In genomic region chr18:35019929-35020328, GRCh38 we compare ENCODE assay signal across 26 cellular contexts. TPM values are rescaled to one million over a fixed set of nuclear protein-coding genes. Genes with fewer than 3 reads are reported as not detected.
A peak's percentile ranks its signal among the peaks of the same experiment; 100 is the strongest.
DNase-seq lines count a peak whose midpoint lies in the region; ATAC-seq, FAIRE-seq and TF ChIP-seq lines count a peak whose summit lies in the region.
"Had no signal": no experiment of that assay in that cellular context is flagged by ENCODE, and none has a peak within 500 bp of the region (broad histone marks: within the 10 kb centered on the region; RNA-seq: fewer than 3 reads in every experiment).

No MANE protein-coding gene starts in this region.

- TF ChIP-seq CTCF in D721Med (IDR thresholded peaks at IDR 0.05; ENCODE audit: insufficient read depth, missing control alignments) (no peak), endothelial cell of umbilical vein (IDR thresholded peaks at IDR 0.05; ENCODE audit: extremely low read depth in 1 of 2, insufficient read depth in 1 of 2, low read depth in 1 of 2, low read length in 2 of 2) (no peak)
- no peak for TF ChIP-seq CTCF in activated CD8-positive, alpha-beta T cell treated with anti-CD3 and anti-CD28 coated beads for 36 hours (IDR thresholded peaks at IDR 0.05)

- H3K9me3 Mint-ChIP-seq in activated CD8-positive, alpha-beta T cell treated with anti-CD3 and anti-CD28 coated beads for 36 hours, result no peaks in the 10 kb centered on the region
- H3K9me3 Mint-ChIP-seq: CD4-positive, alpha-beta T cell had no signal

- H3K27me3 ChIP-seq in endothelial cell of umbilical vein (ENCODE audit: control insufficient read depth in 2 of 2, insufficient read depth in 2 of 2, low read length in 2 of 2), result no peaks in the 10 kb centered on the region
- H3K27me3 ChIP-seq: BLaER1 had no signal

- POLR2A ChIA-PET in endothelial cell of umbilical vein (lab: Charles Lee), result no interaction called here
- POLR2A ChIA-PET in activated CD8-positive, alpha-beta T cell treated with anti-CD3 and anti-CD28 coated beads for 36 hours (lab: Charles Lee), result no interaction called here

- no peaks in the 10 kb centered on the region for H3K79me2 ChIP-seq in endothelial cell of umbilical vein (ENCODE audit: control insufficient read depth, insufficient read depth, low read length)

- no peak for DNase-seq in D721Med (ENCODE audit: insufficient read length, low spot score)
- DNase-seq in endothelial cell of umbilical vein (ENCODE audit: low read depth, low spot score), result peak; percentile 33
- peak; percentile 72 for DNase-seq in non-pigmented ciliary epithelial cell (ENCODE audit: low read depth)
- no peak for DNase-seq in activated CD8-positive, alpha-beta T cell treated with anti-CD3 and anti-CD28 coated beads for 36 hours
- no peak for DNase-seq in cerebellar cortex (ENCODE audit: low spot score)
- DNase-seq in GF-D8 (lab: John Stamatoyannopoulos, UW), result no peak
- DNase-seq: ACHN; CD4-positive, alpha-beta T cell; COR-L47; DMS 273 treated with DMSO at 0.1 percent for 48 hours; H7; NCI-H1092; NCI-H1436 treated with DMSO at 0.1 percent for 48 hours; NCI-H1930; NCI-H226; NCI-H510A treated with DMSO at 0.1 percent for 48 hours; NCI-H774; NK-92 treated with Interleukin-12 subunit alpha and Interleukin-12 subunit beta, amount 100 ng/mL, for 24 hours; SIG-M5 had no signal

- H3K4me1 Mint-ChIP-seq in activated CD8-positive, alpha-beta T cell treated with anti-CD3 and anti-CD28 coated beads for 36 hours (ENCODE audit: low read depth), result no peaks in the 10 kb centered on the region

- H3K27ac ChIP-seq in endothelial cell of umbilical vein (ENCODE audit: insufficient read depth, low read depth, low read length), result no peak overlapping the region
- H3K27ac ChIP-seq: 22Rv1, BLaER1 had no signal

- peaks cover 9% of the 10 kb centered on the region for H3K4me1 ChIP-seq in endothelial cell of umbilical vein (ENCODE audit: control insufficient read depth, extremely low read depth, insufficient read depth, low read length)

- H3K9me3 ChIP-seq in endothelial cell of umbilical vein (replicated peaks; ENCODE audit: control insufficient read depth, insufficient read depth, low read length), result no peaks in the 10 kb centered on the region
- H3K9me3 ChIP-seq: BLaER1 had no signal

- H3K9me1 ChIP-seq in endothelial cell of umbilical vein (replicated peaks; ENCODE audit: control insufficient read depth, extremely low read depth, insufficient read depth, low read length), result no peaks in the 10 kb centered on the region

- H3K9ac ChIP-seq in endothelial cell of umbilical vein (replicated peaks; ENCODE audit: extremely low read depth, insufficient read depth, low read length), result no peak overlapping the region
- H3K9ac ChIP-seq: BLaER1 had no signal

- ATAC-seq in SK-N-SH treated with all-trans-retinoic acid at 6 μM for 48 hours, result peak; percentile 57
- no peak for ATAC-seq in GM18861 (IDR thresholded peaks at IDR 0.05; ENCODE audit: unreplicated experiment)
- ATAC-seq in activated CD8-positive, alpha-beta T cell treated with anti-CD3 and anti-CD28 coated beads for 36 hours, result no peak
- ATAC-seq: K562, Panc1 had no signal

- no TSS peak for BruUV-seq in endothelial cell of umbilical vein (replicated peaks; lab: Mats Ljungman, UMichigan)

- H3K36me3 Mint-ChIP-seq in activated CD8-positive, alpha-beta T cell treated with anti-CD3 and anti-CD28 coated beads for 36 hours (ENCODE audit: low read depth), result no peaks in the 10 kb centered on the region

- H3K4me3 ChIP-seq in endothelial cell of umbilical vein (replicated peaks in 1 of 3; ENCODE audit: insufficient read depth in 1 of 3, low read depth in 1 of 3, low read length in 3 of 3), result no peak overlapping the region
- H3K4me3 ChIP-seq: BLaER1, K562 had no signal

- no peak overlapping the region for H3K4me3 Mint-ChIP-seq in activated CD8-positive, alpha-beta T cell treated with anti-CD3 and anti-CD28 coated beads for 36 hours
- H3K4me3 Mint-ChIP-seq: CD4-positive, alpha-beta T cell had no signal

- CTCF ChIA-PET in endothelial cell of umbilical vein (lab: Charles Lee), result interaction anchor here (0.8 to 2.4 kb wide), 5 partner anchors 10 to 123 kb away, joined by 3 to 12 read pairs (median 4); no protein-coding TSS in a partner anchor
- CTCF ChIA-PET in activated CD8-positive, alpha-beta T cell treated with anti-CD3 and anti-CD28 coated beads for 36 hours (lab: Charles Lee), result interaction anchor here (1.1 to 1.9 kb wide), 5 partner anchors 10 to 125 kb away, joined by 3 to 8 read pairs (median 5); no protein-coding TSS in a partner anchor

- H3K27ac Mint-ChIP-seq in activated CD8-positive, alpha-beta T cell treated with anti-CD3 and anti-CD28 coated beads for 36 hours, result no peak overlapping the region
- H3K27ac Mint-ChIP-seq: CD4-positive, alpha-beta T cell had no signal

- intact Hi-C loops in endothelial cell of umbilical vein (cut with micrococcal nuclease), result no loop called here
- intact Hi-C loops in activated CD8-positive, alpha-beta T cell treated with anti-CD3 and anti-CD28 coated beads for 36 hours (cut with micrococcal nuclease), result no loop called here

- no peaks in the 10 kb centered on the region for H3K36me3 ChIP-seq in endothelial cell of umbilical vein (ENCODE audit: control insufficient read depth in 2 of 2, extremely low read depth in 1 of 2, insufficient read depth in 2 of 2, low read length in 2 of 2)
- H3K36me3 ChIP-seq: BLaER1 had no signal

- dilution Hi-C loops in endothelial cell of umbilical vein (cut with MboI; ENCODE audit: extremely low pct_ligation_motif_present, low sequenced_read_pairs), result no loop called here

- no peaks in the 10 kb centered on the region for H4K20me1 ChIP-seq in endothelial cell of umbilical vein (replicated peaks; ENCODE audit: control insufficient read depth, extremely low read depth, insufficient read depth, low read length)
- H4K20me1 ChIP-seq: BLaER1 had no signal

- FAIRE-seq in D721Med (lab: Jason Lieb, UNC) (peak; percentile 79), endothelial cell of umbilical vein (lab: Jason Lieb, UNC) (no peak)
- FAIRE-seq: G401.6, K562 had no signal

- TF ChIP-seq POLR2A in endothelial cell of umbilical vein (IDR thresholded peaks at IDR 0.05; ENCODE audit: low read depth, low read length), result no peak

- H3K4me2 ChIP-seq in endothelial cell of umbilical vein (ENCODE audit: insufficient read depth, low read length), result peak overlapping the region; percentile 55
- H3K4me2 ChIP-seq: BLaER1 had no signal

- H2AFZ ChIP-seq in endothelial cell of umbilical vein (ENCODE audit: low read depth, low read length), result no peak overlapping the region

- peaks cover 2% of the 10 kb centered on the region for H3K27me3 Mint-ChIP-seq in activated CD8-positive, alpha-beta T cell treated with anti-CD3 and anti-CD28 coated beads for 36 hours

TF ChIP-seq in SK-N-SH treated with all-trans-retinoic acid at 6 μM for 48 hours, 23 proteins besides CTCF, POLR2A, EP300 and RAD21:
- no peak for TF ChIP-seq RARB (CRISPR knock-in tag; IDR thresholded peaks at IDR 0.05)
- TF ChIP-seq POU6F1 (CRISPR knock-in tag; IDR thresholded peaks at IDR 0.05; ENCODE audit: borderline replicate concordance, low read depth), result no peak
- peak; percentile 20; the same call in 1 of the 2 replicates for TF ChIP-seq ISL1 (CRISPR knock-in tag; IDR thresholded peaks at IDR 0.05)
- no peak for TF ChIP-seq PPARA (CRISPR knock-in tag; IDR thresholded peaks at IDR 0.05; ENCODE audit: borderline replicate concordance)
- TF ChIP-seq ZC3H10 (CRISPR knock-in tag; IDR thresholded peaks at IDR 0.05), result no peak

TF ChIP-seq in endothelial cell of umbilical vein, 7 proteins besides CTCF, POLR2A, EP300 and RAD21:
- peak; percentile 84 for TF ChIP-seq GATA2 (IDR thresholded peaks at IDR 0.05; ENCODE audit: insufficient read depth, insufficient read length, low read depth, low read length)
- TF ChIP-seq MAX (IDR thresholded peaks at IDR 0.05; ENCODE audit: insufficient read depth, insufficient read length), result no peak
- no peak for TF ChIP-seq EZH2 (IDR thresholded peaks at IDR 0.05; ENCODE audit: borderline replicate concordance, low read depth, low read length, severe bottlenecking)
- no peak for TF ChIP-seq MYC (IDR thresholded peaks at IDR 0.05; ENCODE audit: low read depth, low read length)
- no peak for TF ChIP-seq POLR2AphosphoS5 (IDR thresholded peaks at IDR 0.05; ENCODE audit: insufficient read depth, low read depth, low read length)
- peak; percentile 51 for TF ChIP-seq FOS (IDR thresholded peaks at IDR 0.05; ENCODE audit: borderline replicate concordance, insufficient read depth, low read length)
- TF ChIP-seq JUN (IDR thresholded peaks at IDR 0.05; ENCODE audit: borderline replicate concordance, insufficient read depth, insufficient read length, low read depth), result peak; percentile 47
TF ChIP-seq in endothelial cell of umbilical vein: peak in this region for 3.

RNA-seq across cellular contexts. Expression of gene MAPRE2, which starts 21.3 kb away (rescaled TPM):
- total RNA-seq in endothelial cell of umbilical vein, result 111 and 117 TPM in 2 replicates
- polyA plus RNA-seq in endothelial cell of umbilical vein, result 141 and 148 TPM in 2 replicates
- 144 and 152 TPM in 2 replicates for polyA plus RNA-seq in endothelial cell of umbilical vein (2011; cell fraction: cytosol; rRNA removed)
- 140 and 156 TPM in 2 replicates for polyA plus RNA-seq in endothelial cell of umbilical vein (2011; cell fraction: nucleus; rRNA removed)
- polyA plus RNA-seq in endothelial cell of umbilical vein (2012), result 85.6 and 119 TPM in 2 replicates
- polyA minus RNA-seq in endothelial cell of umbilical vein, result 256 and 277 TPM in 2 replicates
- 18.7 TPM for polyA minus RNA-seq in endothelial cell of umbilical vein (2011; cell fraction: cytosol; rRNA and poly(A)+ RNA removed)
- 306 and 317 TPM in 2 replicates for polyA minus RNA-seq in endothelial cell of umbilical vein (2011; cell fraction: nucleus; rRNA and poly(A)+ RNA removed)
- total RNA-seq in activated CD8-positive, alpha-beta T cell treated with anti-CD3 and anti-CD28 coated beads for 36 hours, result 10 to 100 TPM; 70.7 to 72.7 TPM

Comparison
In these comparisons a context has a peak if more than half of its experiments do, and no peak if none do; other contexts are left out.
1. DNase-seq: peak in endothelial cell of umbilical vein (single experiment) and non-pigmented ciliary epithelial cell (single experiment); none in D721Med (single experiment), activated CD8-positive, alpha-beta T cell treated with anti-CD3 and anti-CD28 coated beads for 36 hours (single experiment), cerebellar cortex (single experiment) and GF-D8 (single experiment).